ENCODE assay signal across 14 cellular contexts in the genomic region with DNA sequence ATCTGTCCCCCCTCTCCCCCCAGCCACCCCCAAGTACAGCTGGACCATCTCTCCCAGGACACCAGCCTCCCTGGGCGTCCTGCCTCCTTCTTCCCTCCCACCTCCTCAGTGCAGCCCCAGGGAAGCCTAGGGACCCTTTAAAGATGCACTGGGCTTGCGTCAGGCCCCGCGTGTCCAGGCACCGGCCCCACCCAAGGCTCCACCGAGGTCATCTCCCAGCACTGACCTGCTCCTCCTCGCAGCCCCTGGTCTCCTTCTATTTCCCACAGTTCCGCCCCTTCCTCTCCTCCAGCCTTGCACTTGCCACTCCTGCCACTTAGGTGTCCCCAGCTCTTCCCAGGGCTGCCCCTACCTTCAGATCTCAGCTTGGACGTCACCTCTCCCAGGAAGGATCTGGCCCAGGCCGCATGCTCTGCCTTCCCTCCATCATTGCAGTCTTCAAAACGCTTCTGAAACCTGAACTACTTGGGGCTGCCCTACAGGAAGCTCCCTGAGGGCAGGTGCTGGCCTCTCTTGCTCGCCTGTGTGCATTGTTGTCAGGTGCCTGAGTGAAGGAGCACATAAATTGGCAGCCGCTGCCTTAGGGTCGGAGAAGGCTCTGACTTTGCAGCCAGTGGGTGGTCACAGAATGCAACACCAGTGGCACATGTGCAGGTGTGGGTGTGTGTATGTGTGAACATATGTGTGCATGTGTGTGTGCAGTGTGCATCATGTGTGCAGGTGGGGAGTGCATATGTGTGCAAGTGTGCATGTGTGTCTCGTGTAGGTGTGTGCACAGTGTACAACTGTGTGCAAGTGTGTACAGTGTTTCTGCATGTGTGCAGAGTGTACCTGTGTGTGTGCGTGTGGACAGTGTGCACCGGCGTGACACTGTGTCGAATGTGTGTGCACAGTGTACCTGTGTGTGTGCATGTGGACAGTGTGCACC.
DNase-seq lines count a peak whose midpoint lies in the region; ATAC-seq, FAIRE-seq and TF ChIP-seq lines count a peak whose summit lies in the region.
"Had no signal": no experiment of that assay in that cellular context is flagged by ENCODE, and none has a peak within 500 bp of the region (broad histone marks: within the 10 kb centered on the region; RNA-seq: fewer than 3 reads in every experiment).

No MANE protein-coding gene starts in this region.

- H3K4me2 ChIP-seq in BLaER1 (peak overlapping the region; percentile 86), H1 (ENCODE audit: insufficient read depth in 1 of 2, low read depth in 2 of 2, low read length in 2 of 2) (peak overlapping the region in 1 of 2 experiments; percentile 53; a peak in 1 of 4 replicates), neuronal stem cell (ENCODE audit: insufficient read depth, low read length, poor library complexity, severe bottlenecking) (no peak overlapping the region)

- peaks cover 92% of the 10 kb centered on the region for H3K4me1 ChIP-seq in BLaER1
- 0 out of 2 replicates have a peak, but pooled peaks cover 2% of the 10 kb centered on the region for H3K4me1 ChIP-seq in HEK293 (ENCODE audit: control insufficient read depth, insufficient read depth, low read length)
- H3K4me1 ChIP-seq in H1 (replicated peaks in 1 of 4; ENCODE audit: control insufficient read depth in 3 of 4, insufficient read depth in 4 of 4, low read length in 3 of 4) = peaks cover 5 to 19% (median 12%) of the 10 kb centered on the region in 4 experiments
- H3K4me1 ChIP-seq in neuronal stem cell (ENCODE audit: control insufficient read depth in 2 of 2, insufficient read depth in 1 of 2, low read depth in 1 of 2, low read length in 2 of 2) = peaks cover 37 to 53% of the 10 kb centered on the region in 2 donors
- peaks cover 0 to 23% (median 18%) of the 10 kb centered on the region in 4 donors for H3K4me1 ChIP-seq in tibial artery

- TF ChIP-seq RAD21 in H1 (IDR thresholded peaks at IDR 0.05 in 1 of 2, conservative IDR thresholded peaks at IDR 0.05 in 1 of 2; ENCODE audit: low read depth in 2 of 2, low read length in 2 of 2) = no peak

- ATAC-seq in activated naive CD8-positive, alpha-beta T cell treated with anti-CD3 and anti-CD28 coated beads, Interleukin-2, amount 50 U/mL, for 24 hours = no peak
- no peak for ATAC-seq in HG02588 (IDR thresholded peaks at IDR 0.05; ENCODE audit: unreplicated experiment)

- H4K5ac ChIP-seq in H1 (ENCODE audit: insufficient read length, low read depth, low read length) = no peak overlapping the region

- POLR2A ChIA-PET in HEK293 (lab: Yijun Ruan, JAX) (interaction anchor here (1.2 kb wide), 1 partner anchor 15 kb away, joined by 3 read pairs; no protein-coding TSS in a partner anchor), H1 (lab: Charles Lee; ENCODE audit: partially characterized antibody) (interaction anchor here (0.6 to 1.5 kb wide), 4 partner anchors 8 to 70 kb away, joined by 3 read pairs; no protein-coding TSS in a partner anchor)

- H2AK5ac ChIP-seq in H1 (ENCODE audit: low read depth, low read length) = peak overlapping the region; percentile 96
- peak overlapping the region; percentile 96 for H2AK5ac ChIP-seq in neuronal stem cell (ENCODE audit: low read depth, low read length)

- H3K27ac Mint-ChIP-seq in activated naive CD8-positive, alpha-beta T cell treated with anti-CD3 and anti-CD28 coated beads, Interleukin-2, amount 50 U/mL, for 24 hours = no peak overlapping the region

- peak overlapping the region; percentile 100 for H2BK12ac ChIP-seq in H1 (ENCODE audit: low read depth, low read length)
- H2BK12ac ChIP-seq in neuronal stem cell (ENCODE audit: low read length) = peak overlapping the region; percentile 53

- H3K9ac ChIP-seq in BLaER1 (peak overlapping the region; percentile 68; the same call in 1 of the 2 replicates), H1 (replicated peaks in 1 of 4; ENCODE audit: extremely low read depth in 1 of 4, low read depth in 3 of 4, low read length in 3 of 4) (no peak overlapping the region), neuronal stem cell (ENCODE audit: low read depth, low read length, poor library complexity) (no peak overlapping the region)

- H3K23me2 ChIP-seq in H1 (ENCODE audit: low read depth, low read length) = no peaks in the 10 kb centered on the region

- H3K9me3 ChIP-seq in BLaER1 (no peaks in the 10 kb centered on the region), HEK293 (ENCODE audit: control insufficient read depth, insufficient read depth, low read depth, low read length) (no peaks in the 10 kb centered on the region), H1 (ENCODE audit: insufficient read depth in 2 of 2, low read depth in 1 of 2, low read length in 1 of 2) (no peaks in the 10 kb centered on the region), neuronal stem cell (replicated peaks in 1 of 2; ENCODE audit: control insufficient read depth in 2 of 2, insufficient read depth in 1 of 2, low read depth in 1 of 2, low read length in 2 of 2) (peaks cover 0 to 3% of the 10 kb centered on the region in 2 donors), tibial artery (no peaks in the 10 kb centered on the region)
- H3K9me3 ChIP-seq: HAP-1, SJCRH30 had no signal

- H3K18ac ChIP-seq in H1 (ENCODE audit: extremely low read depth, low read length) = no peak overlapping the region
- peak overlapping the region; percentile 20 for H3K18ac ChIP-seq in neuronal stem cell (ENCODE audit: low read length)

- TF ChIP-seq CTCF in HEK293 (tag by site-specific recombination; IDR thresholded peaks at IDR 0.05) (no peak), H1 (IDR thresholded peaks at IDR 0.05; ENCODE audit: control extremely low read depth in 1 of 3, insufficient read depth in 1 of 3, low read depth in 1 of 3, low read length in 3 of 3) (no peak), tibial artery (IDR thresholded peaks at IDR 0.05) (no peak)

- H2BK120ac ChIP-seq in H1 (replicated peaks; ENCODE audit: low read depth, low read length) = no peak overlapping the region
- peak overlapping the region; percentile 77 for H2BK120ac ChIP-seq in neuronal stem cell (ENCODE audit: low read depth, low read length)

- H2BK5ac ChIP-seq in H1 (ENCODE audit: low read depth, low read length) (no peak overlapping the region), neuronal stem cell (ENCODE audit: low read length) (peak overlapping the region; percentile 93)

- H3K4me1 Mint-ChIP-seq in activated naive CD8-positive, alpha-beta T cell treated with anti-CD3 and anti-CD28 coated beads, Interleukin-2, amount 50 U/mL, for 24 hours = peaks cover 49% of the 10 kb centered on the region

- H4K20me1 ChIP-seq in BLaER1 (no peaks in the 10 kb centered on the region), H1 (replicated peaks in 1 of 2; ENCODE audit: control insufficient read depth in 1 of 2, insufficient read depth in 2 of 2, low read length in 2 of 2) (peaks cover 0 to 2% of the 10 kb centered on the region in 2 experiments)

- no peak for TF ChIP-seq POLR2A in H1 (IDR thresholded peaks at IDR 0.05; ENCODE audit: control extremely low read depth in 1 of 2, low read depth in 2 of 2, low read length in 2 of 2)

- H2AFZ ChIP-seq in H1 (ENCODE audit: low read length) (no peak overlapping the region), neuronal stem cell (ENCODE audit: low read length) (no peak overlapping the region)

- no peaks in the 10 kb centered on the region for H3K36me3 Mint-ChIP-seq in activated naive CD8-positive, alpha-beta T cell treated with anti-CD3 and anti-CD28 coated beads, Interleukin-2, amount 50 U/mL, for 24 hours (ENCODE audit: low read depth)

- H3K79me1 ChIP-seq in H1 (ENCODE audit: low read depth, low read length) (no peaks in the 10 kb centered on the region), neuronal stem cell (ENCODE audit: low read depth, low read length) (no peaks in the 10 kb centered on the region)

- H3K14ac ChIP-seq in H1 (ENCODE audit: insufficient read length) (no peak overlapping the region), neuronal stem cell (ENCODE audit: low read length) (peak overlapping the region; percentile 42)

- no peak for TF ChIP-seq EP300 in H1 (IDR thresholded peaks at IDR 0.05; ENCODE audit: borderline replicate concordance in 1 of 2, low read depth in 2 of 2, low read length in 2 of 2)

- H4K8ac ChIP-seq in H1 (ENCODE audit: extremely low read depth, insufficient read depth, low read length) (0 out of 2 replicates have a peak overlapping the region, but pooled peaks have one; percentile 1), neuronal stem cell (ENCODE audit: low read depth, low read length) (no peak overlapping the region)

- no peak overlapping the region for H3K4me3 Mint-ChIP-seq in activated naive CD8-positive, alpha-beta T cell treated with anti-CD3 and anti-CD28 coated beads, Interleukin-2, amount 50 U/mL, for 24 hours

- H3K23ac ChIP-seq in H1 (ENCODE audit: insufficient read length) (no peak overlapping the region), neuronal stem cell (ENCODE audit: low read depth, low read length, poor library complexity) (peak overlapping the region; percentile 16)

- DNase-seq in H1 (ENCODE audit: low read depth in 1 of 2, low spot score in 2 of 2) = no peak
- DNase-seq in neuronal stem cell (ENCODE audit: low spot score) = no peak
- no peak for DNase-seq in tibial artery
- DNase-seq in activated naive CD8-positive, alpha-beta T cell treated with anti-CD3 and anti-CD28 coated beads, Interleukin-2, amount 50 U/mL, for 24 hours = no peak
- DNase-seq: DMS 273 treated with DMSO at 0.1 percent for 48 hours, EL, NCI-H1436, NCI-H2081 had no signal

- peak overlapping the region; percentile 71; the same call in 1 of the 2 replicates for H3K27ac ChIP-seq in BLaER1
- H3K27ac ChIP-seq in HEK293 (ENCODE audit: extremely low read depth, low read depth, low read length) = no peak overlapping the region
- H3K27ac ChIP-seq in H1 (ENCODE audit: low read depth, low read length) = no peak overlapping the region
- no peak overlapping the region for H3K27ac ChIP-seq in neuronal stem cell (replicated peaks; ENCODE audit: low read length)
- no peak overlapping the region for H3K27ac ChIP-seq in tibial artery
- H3K27ac ChIP-seq: SJCRH30 had no signal

- H3K27me3 ChIP-seq in BLaER1 = no peaks in the 10 kb centered on the region
- H3K27me3 ChIP-seq in H1 (replicated peaks in 1 of 4; ENCODE audit: control insufficient read depth in 3 of 4, extremely low read depth in 1 of 4, insufficient read depth in 3 of 4, low read length in 3 of 4) = peaks cover 0 to 2% (median 0%) of the 10 kb centered on the region in 4 experiments; a peak in 2 of 7 replicates
- H3K27me3 ChIP-seq in neuronal stem cell (ENCODE audit: control insufficient read depth in 3 of 3, insufficient read depth in 3 of 3, low read depth in 1 of 3, low read length in 3 of 3) = no peaks in the 10 kb centered on the region
- H3K27me3 ChIP-seq in tibial artery = no peaks in the 10 kb centered on the region

- peak overlapping the region; percentile 91 for H4K91ac ChIP-seq in H1 (replicated peaks; ENCODE audit: insufficient read length, low read length)
- peak overlapping the region; percentile 47 for H4K91ac ChIP-seq in neuronal stem cell (ENCODE audit: low read depth, low read length, poor library complexity)

- 86% methylated on average over 19 of the region's 19 CpGs; no CpG with 5 or more reads in 1 of the 2 experiments for WGBS in H1 (ENCODE audit: extremely low coverage in 1 of 2, insufficient coverage in 1 of 2, insufficient read length in 1 of 2, insufficient replicate concordance in 2 of 2, low coverage in 1 of 2, low lambda C conversion rate in 2 of 2, missing lambda C conversion rate in 1 of 2), 2 experiments
- WGBS in neuronal stem cell (ENCODE audit: extremely low coverage in 2 of 2, insufficient read length in 2 of 2, insufficient replicate concordance in 1 of 2), 2 donors = no CpG with 5 or more reads among the region's 19 CpGs

- H2BK15ac ChIP-seq in H1 (ENCODE audit: low read length) (peak overlapping the region; percentile 72), neuronal stem cell (ENCODE audit: low read length) (peak overlapping the region; percentile 63)

- no peak overlapping the region for H3K4me3 ChIP-seq in BLaER1
- H3K4me3 ChIP-seq in HEK293 (ENCODE audit: low read depth, low read length) = no peak overlapping the region
- no peak overlapping the region for H3K4me3 ChIP-seq in H1 (ENCODE audit: extremely low read depth in 1 of 4, insufficient read depth in 2 of 4, low read depth in 3 of 4, low read length in 4 of 4)
- no peak overlapping the region for H3K4me3 ChIP-seq in neuronal stem cell (ENCODE audit: low read length in 2 of 2)
- H3K4me3 ChIP-seq in tibial artery = no peak overlapping the region
- H3K4me3 ChIP-seq: HAP-1, SJCRH30 had no signal

- H3K9me3 Mint-ChIP-seq in activated naive CD8-positive, alpha-beta T cell treated with anti-CD3 and anti-CD28 coated beads, Interleukin-2, amount 50 U/mL, for 24 hours = no peaks in the 10 kb centered on the region

- H3K56ac ChIP-seq in H1 (replicated peaks; ENCODE audit: insufficient read length, low read depth, low read length) = no peak overlapping the region

- H3K27me3 Mint-ChIP-seq in activated naive CD8-positive, alpha-beta T cell treated with anti-CD3 and anti-CD28 coated beads, Interleukin-2, amount 50 U/mL, for 24 hours = no peaks in the 10 kb centered on the region

- no peak overlapping the region for H2BK20ac ChIP-seq in H1 (ENCODE audit: low read length)

- H3K36me3 ChIP-seq in BLaER1 (no peaks in the 10 kb centered on the region), HEK293 (ENCODE audit: control insufficient read depth in 2 of 2, insufficient read depth in 1 of 2, low read length in 2 of 2) (no peaks in the 10 kb centered on the region), H1 (ENCODE audit: control insufficient read depth in 2 of 4, insufficient read depth in 4 of 4, low read length in 3 of 4) (no peaks in the 10 kb centered on the region), neuronal stem cell (replicated peaks in 1 of 2; ENCODE audit: control insufficient read depth in 2 of 2, insufficient read depth in 2 of 2, low read length in 2 of 2) (no peaks in the 10 kb centered on the region), tibial artery (no peaks in the 10 kb centered on the region)
- H3K36me3 ChIP-seq: HAP-1, SJCRH30 had no signal

- intact Hi-C loops in tibial artery (cut with DNase I; ENCODE audit: low total_unique reads) = no loop called here

- no peaks in the 10 kb centered on the region for H3K79me2 ChIP-seq in H1 (ENCODE audit: control insufficient read depth in 1 of 2, insufficient read depth in 2 of 2, low read length in 2 of 2)

- CTCF ChIA-PET in HEK293 (lab: Yijun Ruan, JAX) (interaction anchor here (0.7 to 1.6 kb wide), 2 partner anchors 143 to 294 kb away, joined by 3 to 5 read pairs; no protein-coding TSS in a partner anchor), H1 (lab: Charles Lee; ENCODE audit: partially characterized antibody) (interaction anchor here (0.8 kb wide), 1 partner anchor 49 kb away, joined by 3 read pairs; no protein-coding TSS in a partner anchor)

- H3K4ac ChIP-seq in H1 (replicated peaks; ENCODE audit: insufficient read length, low read depth, low read length) (peak overlapping the region; percentile 76), neuronal stem cell (ENCODE audit: low read length) (no peak overlapping the region)

- FAIRE-seq in H1 (lab: Jason Lieb, UNC) = no peak
- FAIRE-seq: RCC 7860 had no signal
